Comparison of ENCODE assay signal across 9 cellular contexts in genomic region chr5:73498057-73498992, GRCh38. TPM values are rescaled to one million over a fixed set of nuclear protein-coding genes. Genes with fewer than 3 reads are reported as not detected.
A peak's percentile ranks its signal among the peaks of the same experiment; 100 is the strongest.
DNase-seq lines count a peak whose midpoint lies in the region; ATAC-seq, FAIRE-seq and TF ChIP-seq lines count a peak whose summit lies in the region.
"Had no signal": no experiment of that assay in that cellular context is flagged by ENCODE, and none has a peak within 500 bp of the region (broad histone marks: within the 10 kb centered on the region; RNA-seq: fewer than 3 reads in every experiment).

TSS of gene BTF3 (plus strand) at chr5:73498442. CDS start at chr5:73498668, 226 bp downstream.

- peak; percentile 93 for ATAC-seq in GM19025 (IDR thresholded peaks at IDR 0.05; ENCODE audit: low read depth, unreplicated experiment)
- peak; percentile 98 for ATAC-seq in HG03342 (IDR thresholded peaks at IDR 0.05; ENCODE audit: unreplicated experiment)
- peak; percentile 96 to 98 for ATAC-seq in activated CD4-positive, CD25-positive, alpha-beta regulatory T cell treated with anti-CD3 and anti-CD28 coated beads, Interleukin-2, amount 50 U/mL, for 24 hours

- H3K9me3 ChIP-seq in kidney (ENCODE audit: control insufficient read depth in 1 of 2, low read length in 2 of 2), result no peaks in the 10 kb centered on the region

- H3K4me1 ChIP-seq in kidney (ENCODE audit: control insufficient read depth in 1 of 2, insufficient read depth in 1 of 2, low read depth in 1 of 2, low read length in 2 of 2), result peaks cover 4 to 7% of the 10 kb centered on the region in 2 donors

- FAIRE-seq in kidney (lab: Jason Lieb, UNC), result no peak
- FAIRE-seq: TTC549 had no signal

- peak within 1 kb of the TSS; percentile 91 for H3K4me3 ChIP-seq in AG09309 (ENCODE audit: control insufficient read depth, low read depth, low read length)
- H3K4me3 ChIP-seq in kidney (ENCODE audit: low read length in 2 of 2), result peak within 1 kb of the TSS; percentile 84 to 94

- H3K9ac ChIP-seq in kidney (ENCODE audit: low read length in 2 of 2), result peak within 1 kb of the TSS; percentile 92 to 97

- DNase-seq in AG09309 (ENCODE audit: low read depth) (peak; percentile 91), NCI-H446 (lab: John Stamatoyannopoulos, UW) (peak; percentile 96 to 97), cerebellar cortex (ENCODE audit: low spot score) (peak; percentile 99), kidney (peak; percentile 98)
- DNase-seq in stimulated activated CD4-positive, alpha-beta T cell treated with anti-CD3 and anti-CD28 coated beads, Interleukin-15, amount 100 ng/mL, for 24 hours, result peak; percentile 95

- peaks cover 10 to 13% of the 10 kb centered on the region in 2 donors for H3K36me3 ChIP-seq in kidney (ENCODE audit: control insufficient read depth in 1 of 2, insufficient read depth in 2 of 2, low read length in 2 of 2)

- TF ChIP-seq CTCF in AG09309 (IDR thresholded peaks at IDR 0.05; ENCODE audit: control insufficient read depth, insufficient read depth, low read depth, low read length, missing control alignments), result no peak
- no peak for TF ChIP-seq CTCF in kidney (IDR thresholded peaks at IDR 0.05; ENCODE audit: borderline replicate concordance, extremely low read depth, insufficient read depth)

- H3K27ac ChIP-seq in kidney (ENCODE audit: low read depth in 2 of 2, low read length in 2 of 2), result peak within 1 kb of the TSS; percentile 91 to 98

- intact Hi-C loops in kidney (cut with DNase I), result no loop called here

RNA-seq across cellular contexts. Expression of gene BTF3, which starts in this region (rescaled TPM):
- 446 TPM for total RNA-seq in kidney
- 526 TPM for polyA plus RNA-seq in kidney (ENCODE audit: insufficient read depth, low read depth, low replicate concordance)

Comparison
In these comparisons a context has a peak if more than half of its experiments do, and no peak if none do; other contexts are left out.
1. Peak in every context shown above with its lines: DNase-seq, ATAC-seq, H3K4me3 ChIP-seq and H3K27ac ChIP-seq.